32 cellular contexts compared by ENCODE assay signal in the genomic region with DNA sequence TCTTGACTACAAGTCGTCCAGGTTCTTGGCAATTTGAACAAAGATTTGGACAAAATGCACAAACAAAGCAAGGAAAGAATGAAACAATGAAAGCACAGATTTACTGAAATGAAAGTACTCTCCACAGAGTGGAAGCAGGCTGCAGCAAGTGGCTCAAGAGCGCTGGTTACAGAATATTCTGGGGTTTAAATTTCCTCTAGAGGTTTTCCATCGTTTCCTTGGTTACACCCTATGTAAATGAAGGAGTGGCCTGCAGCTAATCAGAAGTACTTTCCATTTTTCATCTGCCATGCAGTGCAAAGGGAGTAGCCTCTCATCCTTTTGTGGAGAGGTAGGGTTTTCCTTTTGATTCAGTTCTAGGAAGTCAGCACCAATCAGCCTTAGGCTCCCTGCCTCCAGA.
"Had no signal": no experiment of that assay in that cellular context is flagged by ENCODE, and none has a peak within 500 bp of the region (broad histone marks: within the 10 kb centered on the region; RNA-seq: fewer than 3 reads in every experiment).

No MANE protein-coding gene starts in this region.

- H3K27me3 ChIP-seq: adrenal gland, body of pancreas, breast epithelium, Peyer's patch, SJSA1 had no signal

- H3K4me1 ChIP-seq: body of pancreas, breast epithelium, Peyer's patch, SJSA1 had no signal

- DNase-seq: activated B cell treated with CpG ODN at 0.5 μM for 24 hours; activated CD4-positive, alpha-beta memory T cell treated with anti-CD3 and anti-CD28 coated beads for 36 hours; activated CD4-positive, alpha-beta T cell treated with anti-CD3 and anti-CD28 coated beads for 4 hours; activated CD4-positive, alpha-beta T cell treated with anti-CD3 and anti-CD28 coated beads, Interleukin-2, amount 50 U/mL, for 1 hour; activated CD4-positive, CD25-positive, alpha-beta regulatory T cell treated with anti-CD3 and anti-CD28 coated beads, Interleukin-2, amount 50 U/mL, for 72 hours; activated CD8-positive, alpha-beta memory T cell treated with anti-CD3 and anti-CD28 coated beads, Interleukin-2, amount 50 U/mL, for 4 hours; activated gamma-delta T cell treated with Interleukin-2 at 50 U/mL for 16 hours; activated naive CD4-positive, alpha-beta T cell treated with anti-CD3 and anti-CD28 coated beads for 36 hours; activated T-cell treated with anti-CD3 and anti-CD28 coated beads for 4 hours; activated T-cell treated with anti-CD3 and anti-CD28 coated beads, Interleukin-2, amount 50 U/mL, for 4 hours; adrenal gland; body of pancreas; NCI-H1092 treated with DMSO at 0.1 percent for 48 hours; NCI-H146; NCI-H187; NCI-H2029 treated with DMSO at 0.1 percent for 48 hours; NCI-H345; NCI-H524 treated with DMSO at 0.1 percent for 48 hours; NCI-H774; PC-3; Peyer's patch; RPMI8226; SHP77 treated with DMSO at 0.1 percent for 48 hours; SK-N-SH; T-cell; T-helper 2 cell; T-helper 9 cell had no signal

- H3K4me3 ChIP-seq: adrenal gland, body of pancreas, breast epithelium, Peyer's patch, SJSA1 had no signal

- ATAC-seq: activated naive CD4-positive, alpha-beta T cell treated with anti-CD3 and anti-CD28 coated beads, Interleukin-2, amount 50 U/mL, for 72 hours; activated T-cell treated with anti-CD3 and anti-CD28 coated beads, Interleukin-2, amount 50 U/mL, for 4 hours; body of pancreas; PC-3; T-cell had no signal

- H3K36me3 ChIP-seq: adrenal gland, breast epithelium, Peyer's patch, SJSA1 had no signal

- FAIRE-seq: astrocyte had no signal

- H3K9me3 ChIP-seq: body of pancreas had no signal

- H3K27ac ChIP-seq: adrenal gland, body of pancreas, breast epithelium, Peyer's patch, SJSA1, VCaP had no signal

- H3K4me2 ChIP-seq: SK-N-SH had no signal

- H3K9ac ChIP-seq: SK-N-SH had no signal
